24 cellular contexts compared by ENCODE assay signal in genomic region chr4:73860175-73860574, GRCh38. TPM values are rescaled to one million over a fixed set of nuclear protein-coding genes. Genes with fewer than 3 reads are reported as not detected.
"Had no signal": no experiment of that assay in that cellular context is flagged by ENCODE, and none has a peak within 500 bp of the region (broad histone marks: within the 10 kb centered on the region; RNA-seq: fewer than 3 reads in every experiment).

No MANE protein-coding gene starts in this region.

- H3K27ac ChIP-seq: cardiac muscle cell had no signal

- ATAC-seq: activated CD8-positive, alpha-beta memory T cell treated with anti-CD3 and anti-CD28 coated beads, Interleukin-2, amount 10 ng/mL, durations not matched to agents 7 days and 5 days; activated naive CD4-positive, alpha-beta T cell treated with anti-CD3 and anti-CD28 coated beads, Interleukin-2, amount 50 U/mL, for 72 hours; activated T-cell treated with anti-CD3 and anti-CD28 coated beads, Interleukin-2, amount 50 U/mL, for 4 hours; T-helper 17 cell; WTC11 had no signal

- H3K27me3 ChIP-seq: brain microvascular endothelial cell had no signal

- DNase-seq: activated CD4-positive, alpha-beta T cell treated with anti-CD3 and anti-CD28 coated beads for 1 hour; activated CD4-positive, alpha-beta T cell treated with anti-CD3 and anti-CD28 coated beads, Interleukin-2, amount 10 ng/mL, durations not matched to agents 24 days and 14 days; activated CD4-positive, alpha-beta T cell treated with anti-CD3 and anti-CD28 coated beads, Interleukin-2, amount 50 U/mL, for 48 hours; activated CD8-positive, alpha-beta memory T cell treated with anti-CD3 and anti-CD28 coated beads, Interleukin-2, amount 10 ng/mL, durations not matched to agents 7 days and 5 days; activated effector memory CD4-positive, alpha-beta T cell treated with anti-CD3 and anti-CD28 coated beads, Interleukin-2, amount 50 U/mL, for 16 hours; activated naive CD4-positive, alpha-beta T cell treated with Interleukin-2 at 50 U/mL for 16 hours; activated T-cell treated with anti-CD3 and anti-CD28 coated beads, Interleukin-2, amount 50 U/mL, for 4 hours; amygdala; KBM-7; NCI-H1048; NCI-H146; NCI-H187 treated with DMSO at 0.1 percent for 48 hours; NCI-H2081 treated with DMSO at 0.1 percent for 48 hours; NCI-H446; NCI-H524; SHP77 treated with DMSO at 0.1 percent for 48 hours; T-helper 17 cell; T-helper 9 cell had no signal

- H3K36me3 ChIP-seq: brain microvascular endothelial cell, cardiac muscle cell had no signal

- H3K4me3 ChIP-seq: cardiac muscle cell had no signal

RNA-seq across cellular contexts. Expression of gene PF4V1, which starts 7.1 kb away (rescaled TPM):
- total RNA-seq: activated CD4-positive, alpha-beta T cell treated with anti-CD3 and anti-CD28 coated beads, Interleukin-2, amount 10 ng/mL, durations not matched to agents 24 days and 14 days; activated CD8-positive, alpha-beta memory T cell treated with anti-CD3 and anti-CD28 coated beads, Interleukin-2, amount 10 ng/mL, durations not matched to agents 7 days and 5 days; activated naive CD4-positive, alpha-beta T cell treated with anti-CD3 and anti-CD28 coated beads, Interleukin-2, amount 50 U/mL, for 72 hours; activated T-cell treated with anti-CD3 and anti-CD28 coated beads, Interleukin-2, amount 50 U/mL, for 4 hours; cardiac muscle cell; PC-3; SK-MEL-5; WTC11 had no signal
- polyA plus RNA-seq: cardiac muscle cell had no signal

RNA-seq across cellular contexts. Expression of gene CXCL1, which starts 9.0 kb away (rescaled TPM):
- total RNA-seq: activated CD4-positive, alpha-beta T cell treated with anti-CD3 and anti-CD28 coated beads, Interleukin-2, amount 10 ng/mL, durations not matched to agents 24 days and 14 days; activated CD8-positive, alpha-beta memory T cell treated with anti-CD3 and anti-CD28 coated beads, Interleukin-2, amount 10 ng/mL, durations not matched to agents 7 days and 5 days; activated naive CD4-positive, alpha-beta T cell treated with anti-CD3 and anti-CD28 coated beads, Interleukin-2, amount 50 U/mL, for 72 hours; activated T-cell treated with anti-CD3 and anti-CD28 coated beads, Interleukin-2, amount 50 U/mL, for 4 hours; cardiac muscle cell had no signal
- polyA plus RNA-seq: cardiac muscle cell had no signal

RNA-seq across cellular contexts. Expression of gene CXCL6, which starts 23.7 kb away (rescaled TPM):
- total RNA-seq: activated CD4-positive, alpha-beta T cell treated with anti-CD3 and anti-CD28 coated beads, Interleukin-2, amount 10 ng/mL, durations not matched to agents 24 days and 14 days; activated CD8-positive, alpha-beta memory T cell treated with anti-CD3 and anti-CD28 coated beads, Interleukin-2, amount 10 ng/mL, durations not matched to agents 7 days and 5 days; activated naive CD4-positive, alpha-beta T cell treated with anti-CD3 and anti-CD28 coated beads, Interleukin-2, amount 50 U/mL, for 72 hours; activated T-cell treated with anti-CD3 and anti-CD28 coated beads, Interleukin-2, amount 50 U/mL, for 4 hours; cardiac muscle cell; SK-MEL-5; T-helper 17 cell had no signal
- polyA plus RNA-seq: cardiac muscle cell had no signal
